Comparison of ENCODE assay signal across 22 cellular contexts in genomic region chr7:101605611-101606010, GRCh38. TPM values are rescaled to one million over a fixed set of nuclear protein-coding genes. Genes with fewer than 3 reads are reported as not detected.
"Had no signal": no experiment of that assay in that cellular context is flagged by ENCODE, and none has a peak within 500 bp of the region (broad histone marks: within the 10 kb centered on the region; RNA-seq: fewer than 3 reads in every experiment).

No MANE protein-coding gene starts in this region.

- DNase-seq: activated CD4-positive, alpha-beta T cell treated with anti-CD3 and anti-CD28 coated beads for 4 hours; activated CD8-positive, alpha-beta memory T cell treated with anti-CD3 and anti-CD28 coated beads, Interleukin-2, amount 50 U/mL, for 4 hours; activated CD8-positive, alpha-beta T cell treated with anti-CD3 and anti-CD28 coated beads for 36 hours; activated naive CD4-positive, alpha-beta T cell treated with anti-CD3 and anti-CD28 coated beads, Interleukin-2, amount 50 U/mL, for 16 hours; activated naive CD8-positive, alpha-beta T cell treated with anti-CD3 and anti-CD28 coated beads, Interleukin-2, amount 10 ng/mL, durations not matched to agents 7 days and 5 days; activated T-cell treated with anti-CD3 and anti-CD28 coated beads, Interleukin-2, amount 50 U/mL, for 72 hours; adrenal gland; anterior cingulate cortex; MG63; NCI-H146; NCI-H187 treated with DMSO at 0.1 percent for 48 hours; NCI-H2081 treated with DMSO at 0.1 percent for 48 hours; NCI-H446; NCI-H524; Peyer's patch; SHP77; SW 1271 had no signal

- H3K9me3 ChIP-seq: adrenal gland, MG63, Peyer's patch, SJSA1 had no signal

- H3K27ac ChIP-seq: adrenal gland, Peyer's patch, SJSA1 had no signal

- H3K4me3 ChIP-seq: adrenal gland, MG63, Peyer's patch, SJSA1 had no signal

- H3K36me3 ChIP-seq: adrenal gland, MG63, Peyer's patch, SJSA1 had no signal

- H3K4me1 ChIP-seq: adrenal gland, Peyer's patch, SJSA1 had no signal

- ATAC-seq: activated CD4-positive, CD25-positive, alpha-beta regulatory T cell treated with anti-CD3 and anti-CD28 coated beads, Interleukin-2, amount 50 U/mL, for 24 hours; activated CD8-positive, alpha-beta T cell treated with anti-CD3 and anti-CD28 coated beads for 36 hours; activated T-cell treated with anti-CD3 and anti-CD28 coated beads, Interleukin-2, amount 50 U/mL, for 72 hours; SK-N-SH treated with all-trans-retinoic acid at 6 μM for 48 hours had no signal

- H3K27me3 ChIP-seq: adrenal gland, MG63, Peyer's patch, SJSA1 had no signal

RNA-seq across cellular contexts. Expression of gene MYL10, which starts 23.5 kb away (rescaled TPM):
- total RNA-seq: activated CD8-positive, alpha-beta T cell treated with anti-CD3 and anti-CD28 coated beads for 36 hours; activated naive CD8-positive, alpha-beta T cell treated with anti-CD3 and anti-CD28 coated beads, Interleukin-2, amount 10 ng/mL, durations not matched to agents 7 days and 5 days; activated T-cell treated with anti-CD3 and anti-CD28 coated beads, Interleukin-2, amount 50 U/mL, for 72 hours; activated T-helper 2 cell treated with anti-CD3 and anti-CD28 coated beads, Interferon-gamma antibody, Interleukin-2, Interleukin-4, amounts not matched to agents 10 μg/mL and 5 μg/mL and 100 μg/mL, durations not matched to agents 14 hours and 24 hours and 36 hours; adrenal gland; Peyer's patch; SJSA1; T-helper 1 cell treated with Interleukin-12 subunit alpha and Interleukin-12 subunit beta and Interleukin-4 antibody, amounts not matched to agents 30 ng/mL and 1 ng/mL, for 36 hours had no signal
- polyA plus RNA-seq: adrenal gland had no signal
